Comparison of ENCODE assay signal across 20 cellular contexts in genomic region chr1:194809665-194810064, GRCh38.
DNase-seq lines count a peak whose midpoint lies in the region; ATAC-seq and TF ChIP-seq lines count a peak whose summit lies in the region.
"Had no signal": no experiment of that assay in that cellular context is flagged by ENCODE, and none has a peak within 500 bp of the region (broad histone marks: within the 10 kb centered on the region; RNA-seq: fewer than 3 reads in every experiment).

No MANE protein-coding gene starts in this region.

- no peaks in the 10 kb centered on the region for H3K27me3 Mint-ChIP-seq in stimulated activated naive CD8-positive, alpha-beta T cell treated with anti-CD3 and anti-CD28 coated beads, Interleukin-15, amount 100 ng/mL, for 72 hours
- no peaks in the 10 kb centered on the region for H3K27me3 Mint-ChIP-seq in WTC11 (ENCODE audit: low read depth)
- H3K27me3 Mint-ChIP-seq: natural killer cell treated with Interleukin-12 subunit alpha and Interleukin-12 subunit beta and Interleukin-15 and Interleukin-18, amount 100 ng/mL, for 72 hours had no signal

- CTCF ChIA-PET in OCI-LY7 (lab: Charles Lee; ENCODE audit: unreplicated experiment) (no interaction called here), WTC11 (lab: Charles Lee) (no interaction called here)

- intact Hi-C loops in OCI-LY7 (cut with micrococcal nuclease; ENCODE audit: unreplicated experiment) = loop anchor here (5.0 kb wide), 1 partner anchor 53 kb away; no protein-coding TSS in a partner anchor

- no peaks in the 10 kb centered on the region for H4K20me1 ChIP-seq in OCI-LY7 (ENCODE audit: insufficient read depth, low read length)

- H3K9me3 ChIP-seq in OCI-LY7 (ENCODE audit: low read length) = no peaks in the 10 kb centered on the region
- H3K9me3 ChIP-seq: MG63, Peyer's patch had no signal

- H3K36me3 ChIP-seq in OCI-LY7 (ENCODE audit: insufficient read depth, low read length) = no peaks in the 10 kb centered on the region
- H3K36me3 ChIP-seq: MG63, Peyer's patch had no signal

- H3K4me1 Mint-ChIP-seq in stimulated activated naive CD8-positive, alpha-beta T cell treated with anti-CD3 and anti-CD28 coated beads, Interleukin-15, amount 100 ng/mL, for 72 hours = no peaks in the 10 kb centered on the region
- H3K4me1 Mint-ChIP-seq in WTC11 = peaks cover 9% of the 10 kb centered on the region

- H3K4me1 ChIP-seq in OCI-LY7 (ENCODE audit: insufficient read depth, low read length, poor library complexity, severe bottlenecking) = no peaks in the 10 kb centered on the region
- H3K4me1 ChIP-seq: Peyer's patch had no signal

- H3K27ac ChIP-seq in OCI-LY7 (ENCODE audit: low read depth, low read length, poor library complexity, severe bottlenecking) = no peak overlapping the region
- H3K27ac ChIP-seq: Peyer's patch had no signal

- no peaks in the 10 kb centered on the region for H3K9me3 Mint-ChIP-seq in stimulated activated naive CD8-positive, alpha-beta T cell treated with anti-CD3 and anti-CD28 coated beads, Interleukin-15, amount 100 ng/mL, for 72 hours
- H3K9me3 Mint-ChIP-seq in WTC11 = peaks cover 33% of the 10 kb centered on the region

- POLR2A ChIA-PET in OCI-LY7 (lab: Charles Lee) = interaction anchor here (0.7 to 1.5 kb wide), 3 partner anchors 9 to 138 kb away, joined by 3 read pairs; no protein-coding TSS in a partner anchor
- POLR2A ChIA-PET in WTC11 (lab: Charles Lee) = no interaction called here

- no peak overlapping the region for H3K4me2 ChIP-seq in OCI-LY7 (ENCODE audit: low read length)

- no peak overlapping the region for H3K4me3 Mint-ChIP-seq in stimulated activated naive CD8-positive, alpha-beta T cell treated with anti-CD3 and anti-CD28 coated beads, Interleukin-15, amount 100 ng/mL, for 72 hours
- no peak overlapping the region for H3K4me3 Mint-ChIP-seq in WTC11
- H3K4me3 Mint-ChIP-seq: natural killer cell treated with Interleukin-12 subunit alpha and Interleukin-12 subunit beta and Interleukin-15 and Interleukin-18, amount 100 ng/mL, for 72 hours had no signal

- H3K27ac Mint-ChIP-seq in stimulated activated naive CD8-positive, alpha-beta T cell treated with anti-CD3 and anti-CD28 coated beads, Interleukin-15, amount 100 ng/mL, for 72 hours = no peak overlapping the region
- H3K27ac Mint-ChIP-seq in WTC11 = no peak overlapping the region
- H3K27ac Mint-ChIP-seq: natural killer cell treated with Interleukin-12 subunit alpha and Interleukin-12 subunit beta and Interleukin-15 and Interleukin-18, amount 100 ng/mL, for 72 hours had no signal

- no peaks in the 10 kb centered on the region for H3K79me2 ChIP-seq in OCI-LY7 (ENCODE audit: insufficient read depth, low read depth, low read length)

- no peak overlapping the region for H3K4me3 ChIP-seq in OCI-LY7 (ENCODE audit: low read depth, low read length, poor library complexity, severe bottlenecking)
- H3K4me3 ChIP-seq: MG63, Peyer's patch had no signal

- no TSS peak for BruUV-seq in OCI-LY7 (replicated peaks; lab: Mats Ljungman, UMichigan)

- peaks cover 23% of the 10 kb centered on the region for H3K36me3 Mint-ChIP-seq in WTC11

- TF ChIP-seq CTCF in OCI-LY7 (conservative IDR thresholded peaks at IDR 0.05; ENCODE audit: low read length) (no peak), WTC11 (IDR thresholded peaks at IDR 0.05) (no peak)

- DNase-seq in OCI-LY7 (ENCODE audit: low spot score) (peak; percentile 15), COLO668 (lab: John Stamatoyannopoulos, UW; ENCODE audit: unreplicated experiment) (no peak), WTC11 (ENCODE audit: low spot score) (no peak)
- no peak for DNase-seq in stimulated activated naive CD8-positive, alpha-beta T cell treated with anti-CD3 and anti-CD28 coated beads, Interleukin-15, amount 100 ng/mL, for 72 hours
- DNase-seq: activated CD4-positive, alpha-beta T cell treated with anti-CD3 and anti-CD28 coated beads for 4 hours; activated naive CD4-positive, alpha-beta T cell; anterior cingulate cortex; cerebellar nuclear complex; mesendoderm; MG63; NCI-H2029 treated with DMSO at 0.1 percent for 48 hours; NCI-H524 treated with DMSO at 0.1 percent for 48 hours; Peyer's patch; posterior cingulate gyrus; stimulated activated CD4-positive, alpha-beta T cell treated with anti-CD3 and anti-CD28 coated beads, Interleukin-4, amount 100 ng/mL, for 4 hours; stimulated activated CD8-positive, alpha-beta memory T cell treated with anti-CD3 and anti-CD28 coated beads, Interleukin-4, amount 100 ng/mL, for 48 hours had no signal

- H3K9me2 ChIP-seq in OCI-LY7 (ENCODE audit: insufficient read depth, low read length) = no peaks in the 10 kb centered on the region

- peak overlapping the region; percentile 14; the same call in 1 of the 2 replicates for H2AFZ ChIP-seq in OCI-LY7 (ENCODE audit: low read length)

- ATAC-seq in GM18498 (IDR thresholded peaks at IDR 0.05; ENCODE audit: unreplicated experiment) = peak; percentile 63
- peak; percentile 63 for ATAC-seq in GM21367 (IDR thresholded peaks at IDR 0.05; ENCODE audit: unreplicated experiment)
- peak; percentile 46 for ATAC-seq in HG03066 (IDR thresholded peaks at IDR 0.05; ENCODE audit: low read depth, unreplicated experiment)
- ATAC-seq in stimulated activated naive CD8-positive, alpha-beta T cell treated with anti-CD3 and anti-CD28 coated beads, Interleukin-15, amount 100 ng/mL, for 72 hours = no peak
- no peak for ATAC-seq in WTC11
- ATAC-seq: natural killer cell treated with Interleukin-12 subunit alpha and Interleukin-12 subunit beta and Interleukin-15 and Interleukin-18, amount 100 ng/mL, for 72 hours had no signal

TF ChIP-seq in WTC11, 78 proteins besides CTCF, POLR2A, EP300 and RAD21 (continues in another document):
- no peak for TF ChIP-seq USF1 (CRISPR knock-in tag; IDR thresholded peaks at IDR 0.05)
- TF ChIP-seq SP1 (CRISPR knock-in tag; conservative IDR thresholded peaks at IDR 0.05) = no peak
- TF ChIP-seq ERG (CRISPR knock-in tag; IDR thresholded peaks at IDR 0.05) = no peak
- TF ChIP-seq SMAD3 (CRISPR knock-in tag; IDR thresholded peaks at IDR 0.05; ENCODE audit: borderline replicate concordance) = no peak
- TF ChIP-seq ZNF121 (CRISPR knock-in tag; IDR thresholded peaks at IDR 0.05) = no peak
- no peak for TF ChIP-seq ELF4 (CRISPR knock-in tag; IDR thresholded peaks at IDR 0.05; ENCODE audit: low read depth)
- TF ChIP-seq NFYB (CRISPR knock-in tag; conservative IDR thresholded peaks at IDR 0.05; ENCODE audit: low read depth) = no peak
- no peak for TF ChIP-seq FOXK1 (CRISPR knock-in tag; IDR thresholded peaks at IDR 0.05)
- no peak for TF ChIP-seq CREM (CRISPR knock-in tag; IDR thresholded peaks at IDR 0.05)
- TF ChIP-seq SMAD4 (CRISPR knock-in tag; IDR thresholded peaks at IDR 0.05) = no peak
- no peak for TF ChIP-seq PREB (CRISPR knock-in tag; IDR thresholded peaks at IDR 0.05; ENCODE audit: borderline replicate concordance)
- TF ChIP-seq ZBTB21 (CRISPR knock-in tag; IDR thresholded peaks at IDR 0.05; ENCODE audit: borderline replicate concordance) = no peak
- TF ChIP-seq ZNF423 (CRISPR knock-in tag; IDR thresholded peaks at IDR 0.05) = no peak
- no peak for TF ChIP-seq ZNF425 (CRISPR knock-in tag; conservative IDR thresholded peaks at IDR 0.05)
- no peak for TF ChIP-seq ZNF138 (CRISPR knock-in tag; conservative IDR thresholded peaks at IDR 0.05)
- no peak for TF ChIP-seq TEAD4 (CRISPR knock-in tag; IDR thresholded peaks at IDR 0.05)

Comparison
In these comparisons a context has a peak if more than half of its experiments do, and no peak if none do; other contexts are left out.
1. ATAC-seq: peak in GM18498 (single experiment), GM21367 (single experiment) and HG03066 (single experiment); none in stimulated activated naive CD8-positive, alpha-beta T cell treated with anti-CD3 and anti-CD28 coated beads, Interleukin-15, amount 100 ng/mL, for 72 hours (single experiment) and WTC11 (single experiment).